Comparison of ENCODE assay signal across 14 cellular contexts in the genomic region with DNA sequence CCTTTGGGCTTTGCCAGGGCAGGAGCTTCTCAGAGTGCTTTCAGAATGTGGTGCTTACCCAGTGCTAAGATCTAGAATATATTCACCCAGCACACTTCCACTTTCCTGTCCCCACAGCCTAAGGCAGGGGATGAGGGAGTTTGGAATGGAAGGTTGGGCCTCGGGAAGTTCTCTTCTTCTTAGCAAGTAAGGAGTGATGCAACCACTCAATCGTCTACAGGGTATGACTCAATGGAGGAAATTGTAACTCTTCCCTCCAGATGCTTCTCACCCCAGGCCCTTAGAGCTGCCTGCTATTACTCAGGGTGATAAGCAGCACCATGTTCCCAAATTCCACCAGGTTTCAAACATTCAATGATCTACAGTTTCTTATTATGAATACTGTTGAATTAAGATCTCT. TPM values are rescaled to one million over a fixed set of nuclear protein-coding genes. Genes with fewer than 3 reads are reported as not detected.
DNase-seq lines count a peak whose midpoint lies in the region; ATAC-seq and TF ChIP-seq lines count a peak whose summit lies in the region.
"Had no signal": no experiment of that assay in that cellular context is flagged by ENCODE, and none has a peak within 500 bp of the region (broad histone marks: within the 10 kb centered on the region; RNA-seq: fewer than 3 reads in every experiment).

No MANE protein-coding gene starts in this region.

- H3K36me3 Mint-ChIP-seq in osteocyte (ENCODE audit: unreplicated experiment), result no peaks in the 10 kb centered on the region
- H3K36me3 Mint-ChIP-seq: stimulated activated naive B cell treated with anti-CD40 and anti-IgM and Interleukin-4, amounts not matched to agents 10 μg/mL and 1 μg/mL and 100 μg/mL, for 72 hours had no signal

- ATAC-seq in GM19397 (IDR thresholded peaks at IDR 0.05; ENCODE audit: unreplicated experiment), result no peak
- ATAC-seq: activated CD4-positive, alpha-beta T cell treated with anti-CD3 and anti-CD28 coated beads for 36 hours; stimulated activated naive B cell treated with anti-CD40 and anti-IgM and Interleukin-4, amounts not matched to agents 10 μg/mL and 1 μg/mL and 100 μg/mL, for 72 hours had no signal

- H3K79me2 ChIP-seq in OCI-LY7 (ENCODE audit: insufficient read depth, low read depth, low read length), result no peaks in the 10 kb centered on the region
- H3K79me2 ChIP-seq: parathyroid adenoma had no signal

- DNase-seq in GM04503 (ENCODE audit: low read depth) (peak; percentile 23), NCI-H226 (peak; percentile 97), epithelial cell of esophagus (ENCODE audit: low read depth) (peak; percentile 92), osteocyte (ENCODE audit: extremely low spot score, unreplicated experiment) (no peak), OCI-LY7 (ENCODE audit: low spot score) (no peak), NCI-H748 treated with DMSO at 0.1 percent for 48 hours (lab: John Stamatoyannopoulos, UW) (no peak), activated gamma-delta T cell (lab: John Stamatoyannopoulos, UW) (no peak)
- DNase-seq: activated CD4-positive, alpha-beta T cell treated with anti-CD3 and anti-CD28 coated beads for 36 hours; DMS 273 treated with DMSO at 0.1 percent for 48 hours; heart left ventricle; NCI-H526 treated with DMSO at 0.1 percent for 48 hours; stimulated activated naive B cell treated with anti-CD40 and anti-IgM and Interleukin-4, amounts not matched to agents 10 μg/mL and 1 μg/mL and 100 μg/mL, for 72 hours had no signal

- intact Hi-C loops in OCI-LY7 (cut with micrococcal nuclease; ENCODE audit: unreplicated experiment), result no loop called here

- peaks cover 8% of the 10 kb centered on the region for H3K4me1 ChIP-seq in OCI-LY7 (ENCODE audit: insufficient read depth, low read length, poor library complexity, severe bottlenecking)
- H3K4me1 ChIP-seq: heart left ventricle, parathyroid adenoma had no signal

- TF ChIP-seq CTCF in epithelial cell of esophagus (IDR thresholded peaks at IDR 0.05; ENCODE audit: insufficient read depth, low read depth, low read length, missing control alignments) (no peak), osteocyte (IDR thresholded peaks at IDR 0.05) (no peak), OCI-LY7 (conservative IDR thresholded peaks at IDR 0.05; ENCODE audit: low read length) (no peak)

- H3K27ac Mint-ChIP-seq in osteocyte (ENCODE audit: unreplicated experiment), result peak overlapping the region; percentile 9
- H3K27ac Mint-ChIP-seq: activated CD4-positive, alpha-beta T cell treated with anti-CD3 and anti-CD28 coated beads for 36 hours; stimulated activated naive B cell treated with anti-CD40 and anti-IgM and Interleukin-4, amounts not matched to agents 10 μg/mL and 1 μg/mL and 100 μg/mL, for 72 hours had no signal

- H3K9me3 ChIP-seq in OCI-LY7 (ENCODE audit: low read length), result peaks cover 7% of the 10 kb centered on the region; the same call in 1 of the 2 replicates

- H3K27ac ChIP-seq in OCI-LY7 (ENCODE audit: low read depth, low read length, poor library complexity, severe bottlenecking), result no peak overlapping the region
- H3K27ac ChIP-seq: heart left ventricle, parathyroid adenoma had no signal

- POLR2A ChIA-PET in OCI-LY7 (lab: Charles Lee), result no interaction called here

- H3K27me3 Mint-ChIP-seq in osteocyte (ENCODE audit: unreplicated experiment), result peaks cover 3% of the 10 kb centered on the region

- H3K4me2 ChIP-seq in OCI-LY7 (ENCODE audit: low read length), result no peak overlapping the region

- H3K4me3 ChIP-seq in epithelial cell of esophagus (ENCODE audit: low read length), result no peak overlapping the region
- H3K4me3 ChIP-seq in OCI-LY7 (ENCODE audit: low read depth, low read length, poor library complexity, severe bottlenecking), result no peak overlapping the region
- H3K4me3 ChIP-seq: heart left ventricle had no signal

- no peaks in the 10 kb centered on the region for H4K20me1 ChIP-seq in OCI-LY7 (ENCODE audit: insufficient read depth, low read length)

- no TSS peak for BruUV-seq in OCI-LY7 (replicated peaks; lab: Mats Ljungman, UMichigan)

- H3K9me3 Mint-ChIP-seq in osteocyte (ENCODE audit: unreplicated experiment), result no peaks in the 10 kb centered on the region
- H3K9me3 Mint-ChIP-seq: stimulated activated naive B cell treated with anti-CD40 and anti-IgM and Interleukin-4, amounts not matched to agents 10 μg/mL and 1 μg/mL and 100 μg/mL, for 72 hours had no signal

- H3K4me1 Mint-ChIP-seq in osteocyte (ENCODE audit: unreplicated experiment), result no peaks in the 10 kb centered on the region
- H3K4me1 Mint-ChIP-seq: activated CD4-positive, alpha-beta T cell treated with anti-CD3 and anti-CD28 coated beads for 36 hours; stimulated activated naive B cell treated with anti-CD40 and anti-IgM and Interleukin-4, amounts not matched to agents 10 μg/mL and 1 μg/mL and 100 μg/mL, for 72 hours had no signal

- no peak overlapping the region for H2AFZ ChIP-seq in OCI-LY7 (ENCODE audit: low read length)
- H2AFZ ChIP-seq: parathyroid adenoma had no signal

- H3K9me2 ChIP-seq in OCI-LY7 (ENCODE audit: insufficient read depth, low read length), result no peaks in the 10 kb centered on the region

- no peak overlapping the region for H3K4me3 Mint-ChIP-seq in osteocyte (ENCODE audit: unreplicated experiment)
- H3K4me3 Mint-ChIP-seq: activated CD4-positive, alpha-beta T cell treated with anti-CD3 and anti-CD28 coated beads for 36 hours; stimulated activated naive B cell treated with anti-CD40 and anti-IgM and Interleukin-4, amounts not matched to agents 10 μg/mL and 1 μg/mL and 100 μg/mL, for 72 hours had no signal

- CTCF ChIA-PET in OCI-LY7 (lab: Charles Lee; ENCODE audit: unreplicated experiment), result no interaction called here

- peaks cover 43% of the 10 kb centered on the region for H3K36me3 ChIP-seq in OCI-LY7 (ENCODE audit: insufficient read depth, low read length)
- H3K36me3 ChIP-seq: heart left ventricle had no signal

RNA-seq across cellular contexts. Expression of a gene that starts 30.8 kb away (rescaled TPM):
- total RNA-seq in osteocyte (22.7 and 23.7 TPM in 2 replicates), OCI-LY7 (2022) (32.2 and 33.6 TPM in 2 replicates)
- 18.5 and 19.3 TPM in 2 replicates for total RNA-seq in OCI-LY7 (2014; rRNA removed; shearing (Covaris generic))

RNA-seq across cellular contexts. Expression of a gene that starts 46.6 kb away (rescaled TPM):
- total RNA-seq in osteocyte (7.1 and 9.6 TPM in 2 replicates), OCI-LY7 (2022) (41.6 and 46.9 TPM in 2 replicates)
- 38.5 and 40.3 TPM in 2 replicates for total RNA-seq in OCI-LY7 (2014; rRNA removed; shearing (Covaris generic))

Comparison
In these comparisons a context has a peak if more than half of its experiments do, and no peak if none do; other contexts are left out.
1. DNase-seq: peak in GM04503 (single experiment), NCI-H226 (single experiment) and epithelial cell of esophagus (single experiment); none in osteocyte (single experiment), OCI-LY7 (single experiment), NCI-H748 treated with DMSO at 0.1 percent for 48 hours (single experiment) and activated gamma-delta T cell (single experiment).